Comparison of ENCODE assay signal across 19 cellular contexts in the genomic region with DNA sequence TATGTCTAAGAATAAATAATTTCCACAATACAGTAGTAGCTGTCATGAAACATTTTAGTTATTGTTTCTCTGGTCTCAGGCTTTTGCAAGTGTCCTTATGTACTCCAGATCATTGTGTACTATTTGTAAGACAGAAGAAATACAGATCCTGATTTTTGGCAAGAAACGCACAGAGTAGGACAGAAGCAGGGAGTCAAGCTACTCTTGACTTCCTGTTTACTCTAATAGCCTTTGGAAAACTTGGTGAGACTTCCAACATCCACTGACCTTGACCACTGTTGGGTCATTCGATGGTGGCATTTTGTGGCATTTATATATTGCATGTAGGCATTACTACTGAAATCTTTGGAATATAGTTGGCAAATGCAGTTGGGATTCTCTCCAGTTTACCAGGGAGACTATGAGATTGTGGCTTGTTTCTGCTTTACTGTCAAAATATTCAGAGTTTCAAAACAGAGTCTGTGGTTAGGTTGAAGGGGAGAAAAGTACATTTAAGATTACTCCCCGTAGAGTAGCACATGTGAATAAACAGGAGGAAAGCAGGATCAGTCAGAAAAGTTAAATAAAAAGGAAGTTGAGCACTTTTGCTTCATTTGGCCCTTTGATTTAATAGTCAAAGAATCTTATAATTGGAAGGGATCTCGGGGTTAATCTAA.
DNase-seq lines count a peak whose midpoint lies in the region; ATAC-seq, FAIRE-seq and TF ChIP-seq lines count a peak whose summit lies in the region.
"Had no signal": no experiment of that assay in that cellular context is flagged by ENCODE, and none has a peak within 500 bp of the region (broad histone marks: within the 10 kb centered on the region; RNA-seq: fewer than 3 reads in every experiment).

No MANE protein-coding gene starts in this region.

- no peaks in the 10 kb centered on the region for H3K9me3 Mint-ChIP-seq in glutamatergic neuron (ENCODE audit: unreplicated experiment)

- no peaks in the 10 kb centered on the region for H3K27me3 Mint-ChIP-seq in glutamatergic neuron (ENCODE audit: unreplicated experiment)

- no peak for ATAC-seq in HepG2
- ATAC-seq: GM12878 had no signal

- TF ChIP-seq RAD21 in liver (IDR thresholded peaks at IDR 0.05) (no peak), HepG2 (CRISPR knock-in tag; IDR thresholded peaks at IDR 0.05) (no peak)

- FAIRE-seq in HepG2 (lab: Jason Lieb, UNC) (no peak), kidney (lab: Jason Lieb, UNC) (no peak)
- FAIRE-seq: A204.1, GM12878, HTR-8/SVneo had no signal

- H3K27ac ChIP-seq in liver (ENCODE audit: low read depth in 1 of 2, low read length in 2 of 2) (no peak overlapping the region), HepG2 (ENCODE audit: extremely low read length, insufficient read depth, low read length) (no peak overlapping the region), tibial artery (no peak overlapping the region), kidney (ENCODE audit: low read depth in 2 of 2, low read length in 2 of 2) (no peak overlapping the region)
- H3K27ac ChIP-seq: BLaER1 treated with 17β-estradiol and CSF1 and Interleukin-3, amounts not matched to agents 10 nM and 100 nM; HL-60 had no signal

- H3K36me3 Mint-ChIP-seq in glutamatergic neuron (ENCODE audit: unreplicated experiment), result no peaks in the 10 kb centered on the region

- DNase-seq in HepG2 (ENCODE audit: low spot score) (no peak), fibroblast of villous mesenchyme (ENCODE audit: low read depth) (peak; percentile 7), pons (ENCODE audit: low spot score) (peak; percentile 57), tibial artery (no peak), glutamatergic neuron (no peak), kidney (no peak), DMS153 treated with DMSO at 0.1 percent for 48 hours (lab: John Stamatoyannopoulos, UW; ENCODE audit: unreplicated experiment) (no peak)
- DNase-seq: DND-41, GDM1, HCEC 1CT, NCI-H187, NCI-H226, NCI-H69 had no signal

- TF ChIP-seq CTCF in liver (IDR thresholded peaks at IDR 0.05; ENCODE audit: low read depth, low read length, missing input control), result no peak
- no peak for TF ChIP-seq CTCF in HepG2 (CRISPR knock-in tag; IDR thresholded peaks at IDR 0.05)
- TF ChIP-seq CTCF in fibroblast of villous mesenchyme (IDR thresholded peaks at IDR 0.05; ENCODE audit: insufficient read depth, low read depth, low read length), result no peak
- no peak for TF ChIP-seq CTCF in tibial artery (IDR thresholded peaks at IDR 0.05)
- no peak for TF ChIP-seq CTCF in glutamatergic neuron (IDR thresholded peaks at IDR 0.05; ENCODE audit: partially characterized antibody, unreplicated experiment)
- TF ChIP-seq CTCF in kidney (IDR thresholded peaks at IDR 0.05; ENCODE audit: borderline replicate concordance, extremely low read depth, insufficient read depth), result no peak

- H3K4me2 ChIP-seq in HepG2 (ENCODE audit: low read depth, low read length), result no peak overlapping the region
- H3K4me2 ChIP-seq: BLaER1 treated with 17β-estradiol and CSF1 and Interleukin-3, amounts not matched to agents 10 nM and 100 nM had no signal

- no peaks in the 10 kb centered on the region for H3K36me3 ChIP-seq in liver (ENCODE audit: control insufficient read depth in 4 of 4, insufficient read depth in 3 of 4, low read depth in 1 of 4, low read length in 3 of 4)
- no peaks in the 10 kb centered on the region for H3K36me3 ChIP-seq in HepG2 (replicated peaks in 1 of 2; ENCODE audit: control insufficient read depth in 1 of 2, insufficient read depth in 2 of 2, low read length in 2 of 2)
- H3K36me3 ChIP-seq in tibial artery, result no peaks in the 10 kb centered on the region
- no peaks in the 10 kb centered on the region for H3K36me3 ChIP-seq in kidney (ENCODE audit: control insufficient read depth in 1 of 2, insufficient read depth in 2 of 2, low read length in 2 of 2)
- H3K36me3 ChIP-seq: BLaER1 treated with 17β-estradiol and CSF1 and Interleukin-3, amounts not matched to agents 10 nM and 100 nM had no signal

- WGBS in liver, result 73% methylated on average over 4 of the region's 4 CpGs
- 1% methylated on average over 4 of the region's 4 CpGs for WGBS in HepG2 (ENCODE audit: low lambda C conversion rate)

- no peak overlapping the region for H3K4me3 Mint-ChIP-seq in glutamatergic neuron (ENCODE audit: unreplicated experiment)

- no peaks in the 10 kb centered on the region for H3K4me1 Mint-ChIP-seq in glutamatergic neuron (ENCODE audit: low read depth, unreplicated experiment)

- H3K4me1 ChIP-seq in liver (ENCODE audit: control insufficient read depth in 4 of 4, insufficient read depth in 4 of 4, low read length in 3 of 4) (peaks cover 0 to 6% (median 1%) of the 10 kb centered on the region in 4 donors), HepG2 (ENCODE audit: insufficient read depth, low read length) (no peaks in the 10 kb centered on the region), tibial artery (no peaks in the 10 kb centered on the region), kidney (ENCODE audit: control insufficient read depth in 1 of 2, insufficient read depth in 1 of 2, low read depth in 1 of 2, low read length in 2 of 2) (no peaks in the 10 kb centered on the region)
- H3K4me1 ChIP-seq: BLaER1 treated with 17β-estradiol and CSF1 and Interleukin-3, amounts not matched to agents 10 nM and 100 nM had no signal

- in situ Hi-C loops in HepG2 (cut with HindIII; ENCODE audit: extremely low pct_ligation_motif_present, low pct_unique_long_range_greater_than_20kb), result no loop called here

- no TSS peak for BruUV-seq in HepG2 (replicated peaks; lab: Mats Ljungman, UMichigan)

- POLR2A ChIA-PET in HepG2 (lab: Yijun Ruan, JAX), result no interaction called here

- no peaks in the 10 kb centered on the region for H3K79me2 ChIP-seq in HepG2 (ENCODE audit: insufficient read depth, low read length)

- H3K4me3 ChIP-seq in liver (ENCODE audit: low read depth in 1 of 3, low read length in 3 of 3), result no peak overlapping the region
- H3K4me3 ChIP-seq in HepG2 (replicated peaks in 1 of 3; ENCODE audit: insufficient read depth in 1 of 3, low read depth in 2 of 3, low read length in 3 of 3), result no peak overlapping the region
- no peak overlapping the region for H3K4me3 ChIP-seq in fibroblast of villous mesenchyme (ENCODE audit: low read depth, low read length)
- H3K4me3 ChIP-seq in tibial artery, result no peak overlapping the region
- no peak overlapping the region for H3K4me3 ChIP-seq in kidney (ENCODE audit: low read length in 2 of 2)
- H3K4me3 ChIP-seq: BLaER1 treated with 17β-estradiol and CSF1 and Interleukin-3, amounts not matched to agents 10 nM and 100 nM; GM12878 had no signal

- CTCF ChIA-PET in HepG2 (lab: Yijun Ruan, JAX; ENCODE audit: low intra/inter-chr PET ratio, low total read pairs), result no interaction called here

- no peaks in the 10 kb centered on the region for H4K20me1 ChIP-seq in HepG2 (ENCODE audit: insufficient read depth, low read length)
- H4K20me1 ChIP-seq: BLaER1 treated with 17β-estradiol and CSF1 and Interleukin-3, amounts not matched to agents 10 nM and 100 nM had no signal

- no peaks in the 10 kb centered on the region for H3K27me3 ChIP-seq in liver (ENCODE audit: control insufficient read depth in 4 of 4, insufficient read depth in 4 of 4, low read length in 3 of 4)
- no peaks in the 10 kb centered on the region for H3K27me3 ChIP-seq in HepG2 (ENCODE audit: control insufficient read depth in 1 of 2, insufficient read depth in 2 of 2, low read length in 2 of 2)
- H3K27me3 ChIP-seq in tibial artery, result no peaks in the 10 kb centered on the region
- H3K27me3 ChIP-seq: BLaER1 treated with 17β-estradiol and CSF1 and Interleukin-3, amounts not matched to agents 10 nM and 100 nM had no signal

- TF ChIP-seq EP300 in HepG2 (IDR thresholded peaks at IDR 0.05; ENCODE audit: low read depth in 2 of 2, low read length in 2 of 2), result no peak
- no peak for TF ChIP-seq EP300 in HepG2 (CRISPR knock-in tag; IDR thresholded peaks at IDR 0.05; ENCODE audit: borderline replicate concordance)

- H3K27ac Mint-ChIP-seq in glutamatergic neuron (ENCODE audit: unreplicated experiment), result no peak overlapping the region

- intact Hi-C loops in HepG2 (cut with micrococcal nuclease; ENCODE audit: unreplicated experiment), result no loop called here
- intact Hi-C loops in tibial artery (cut with DNase I; ENCODE audit: low total_unique reads), result no loop called here
- intact Hi-C loops in kidney (cut with DNase I), result no loop called here

- TF ChIP-seq POLR2A in HepG2 (IDR thresholded peaks at IDR 0.05; ENCODE audit: insufficient read depth in 1 of 2, low read depth in 2 of 2, low read length in 2 of 2), result no peak

- no peak overlapping the region for H3K9ac ChIP-seq in liver (ENCODE audit: low read depth in 1 of 2, low read length in 2 of 2)
- no peak overlapping the region for H3K9ac ChIP-seq in HepG2 (ENCODE audit: insufficient read depth, low read depth, low read length)
- no peak overlapping the region for H3K9ac ChIP-seq in kidney (ENCODE audit: low read length in 2 of 2)
- H3K9ac ChIP-seq: BLaER1 treated with 17β-estradiol and CSF1 and Interleukin-3, amounts not matched to agents 10 nM and 100 nM had no signal

- no peak overlapping the region for H2AFZ ChIP-seq in HepG2 (ENCODE audit: low read length)

- H3K9me3 ChIP-seq in liver (ENCODE audit: control insufficient read depth in 4 of 4, low read length in 3 of 4), result no peaks in the 10 kb centered on the region
- H3K9me3 ChIP-seq in HepG2 (ENCODE audit: low read length), result no peaks in the 10 kb centered on the region
- no peaks in the 10 kb centered on the region for H3K9me3 ChIP-seq in tibial artery
- H3K9me3 ChIP-seq in kidney (ENCODE audit: control insufficient read depth in 1 of 2, low read length in 2 of 2), result no peaks in the 10 kb centered on the region
- H3K9me3 ChIP-seq: BLaER1 treated with 17β-estradiol and CSF1 and Interleukin-3, amounts not matched to agents 10 nM and 100 nM had no signal

TF ChIP-seq in liver, 16 proteins besides CTCF, POLR2A, EP300 and RAD21:
- peak; percentile 87 for TF ChIP-seq NR2F2 (IDR thresholded peaks at IDR 0.05)
- TF ChIP-seq SP1 (IDR thresholded peaks at IDR 0.05), result no peak
TF ChIP-seq in liver: peak in this region for 1.

TF ChIP-seq in HepG2, 621 proteins besides CTCF, POLR2A, EP300 and RAD21 (continues in another document):
- TF ChIP-seq ZBTB14 (CRISPR knock-in tag; IDR thresholded peaks at IDR 0.05) (no peak), ZNF879 (CRISPR knock-in tag; IDR thresholded peaks at IDR 0.05) (no peak), ZNF598 (CRISPR knock-in tag; IDR thresholded peaks at IDR 0.05; ENCODE audit: borderline replicate concordance) (no peak), KLF16 (CRISPR knock-in tag; IDR thresholded peaks at IDR 0.05) (no peak), NFIB (CRISPR knock-in tag; IDR thresholded peaks at IDR 0.05; ENCODE audit: borderline replicate concordance) (no peak)

Comparison
In these comparisons a context has a peak if more than half of its experiments do, and no peak if none do; other contexts are left out.
1. DNase-seq: peak in fibroblast of villous mesenchyme (single experiment) and pons (single experiment); none in HepG2 (single experiment), tibial artery (0 of 2), glutamatergic neuron (single experiment), kidney (single experiment) and DMS153 treated with DMSO at 0.1 percent for 48 hours (single experiment).